Comparison of ENCODE assay signal across 13 cellular contexts in genomic region chr11:123196060-123196714, GRCh38. TPM values are rescaled to one million over a fixed set of nuclear protein-coding genes. Genes with fewer than 3 reads are reported as not detected.
DNase-seq lines count a peak whose midpoint lies in the region; ATAC-seq and TF ChIP-seq lines count a peak whose summit lies in the region.
"Had no signal": no experiment of that assay in that cellular context is flagged by ENCODE, and none has a peak within 500 bp of the region (broad histone marks: within the 10 kb centered on the region; RNA-seq: fewer than 3 reads in every experiment).

No MANE protein-coding gene starts in this region.

- ATAC-seq in naive thymus-derived CD8-positive, alpha-beta T cell, result peak in 1 of 2 donors; percentile 20
- ATAC-seq in GM21360 (IDR thresholded peaks at IDR 0.05; ENCODE audit: unreplicated experiment), result no peak
- ATAC-seq in HG03342 (IDR thresholded peaks at IDR 0.05; ENCODE audit: unreplicated experiment), result no peak

- H3K36me3 Mint-ChIP-seq in endodermal cell (ENCODE audit: low read depth), result peaks cover 19% of the 10 kb centered on the region
- no peaks in the 10 kb centered on the region for H3K36me3 Mint-ChIP-seq in naive thymus-derived CD8-positive, alpha-beta T cell

- H3K36me3 ChIP-seq in HUES48 (ENCODE audit: control insufficient read depth, insufficient read depth, low read length) (no peaks in the 10 kb centered on the region), endodermal cell (ENCODE audit: control insufficient read depth, insufficient read depth, low read length) (peaks cover 13% of the 10 kb centered on the region)
- H3K36me3 ChIP-seq: left lung had no signal

- H3K27me3 ChIP-seq in HUES48 (ENCODE audit: control insufficient read depth, insufficient read depth, low read length) (peaks cover 12% of the 10 kb centered on the region; the same call in 1 of the 2 replicates), endodermal cell (ENCODE audit: control insufficient read depth, insufficient read depth, low read length, poor library complexity, severe bottlenecking) (no peaks in the 10 kb centered on the region)

- DNase-seq in AG04449 (ENCODE audit: low read depth, low spot score) (no peak), endodermal cell (peak; percentile 86), NCI-H748 treated with DMSO at 0.1 percent for 48 hours (lab: John Stamatoyannopoulos, UW) (no peak), pons (ENCODE audit: low spot score) (no peak)
- DNase-seq in naive thymus-derived CD8-positive, alpha-beta T cell, result no peak
- DNase-seq: dermis blood vessel endothelial cell, DMS79 had no signal

- peak overlapping the region; percentile 53 for H3K27ac ChIP-seq in HUES48 (ENCODE audit: low read depth, low read length)
- H3K27ac ChIP-seq in endodermal cell (ENCODE audit: low read depth, low read length), result no peak overlapping the region

- POLR2A ChIA-PET in AG04449 (lab: Yijun Ruan, JAX), result interaction anchor here (1.8 kb wide), 1 partner anchor 23 kb away, joined by 7 read pairs; no protein-coding TSS in a partner anchor
- POLR2A ChIA-PET in naive thymus-derived CD8-positive, alpha-beta T cell (lab: Charles Lee), result no interaction called here

- peak overlapping the region; percentile 96 for H3K27ac Mint-ChIP-seq in endodermal cell
- no peak overlapping the region for H3K27ac Mint-ChIP-seq in naive thymus-derived CD8-positive, alpha-beta T cell

- WGBS in endodermal cell (ENCODE audit: insufficient coverage in 1 of 2, insufficient read length in 1 of 2), 2 experiments, result 14 to 24% methylated on average over 25 to 34 of the region's 34 CpGs

- peak overlapping the region; percentile 85 for H3K4me3 ChIP-seq in AG04449 (ENCODE audit: low read depth, low read length)
- H3K4me3 ChIP-seq in HUES48 (ENCODE audit: low read depth, low read length), result peak overlapping the region; percentile 78
- H3K4me3 ChIP-seq in endodermal cell (ENCODE audit: low read length), result peak overlapping the region; percentile 88

- H3K27me3 Mint-ChIP-seq in endodermal cell (ENCODE audit: insufficient read depth), result peaks cover 8% of the 10 kb centered on the region
- H3K27me3 Mint-ChIP-seq in naive thymus-derived CD8-positive, alpha-beta T cell, result peaks cover 36 to 66% (median 57%) of the 10 kb centered on the region in 5 donors

- CTCF ChIA-PET in AG04449 (lab: Yijun Ruan, JAX), result no interaction called here

- H3K9ac ChIP-seq in HUES48 (ENCODE audit: low read depth, low read length), result peak overlapping the region; percentile 52
- H3K9ac ChIP-seq in endodermal cell (ENCODE audit: extremely low read depth, low read length, poor library complexity, severe bottlenecking), result peak overlapping the region; percentile 81

- H3K9me3 Mint-ChIP-seq in endodermal cell, result no peaks in the 10 kb centered on the region
- H3K9me3 Mint-ChIP-seq in naive thymus-derived CD8-positive, alpha-beta T cell, result peaks cover 0 to 5% (median 0%) of the 10 kb centered on the region in 9 donors

- H3K4me1 ChIP-seq in HUES48 (ENCODE audit: control insufficient read depth, insufficient read depth, low read length), result peaks cover 49% of the 10 kb centered on the region
- H3K4me1 ChIP-seq in endodermal cell (ENCODE audit: control insufficient read depth, insufficient read depth, low read length), result no peaks in the 10 kb centered on the region

- H3K4me3 Mint-ChIP-seq in endodermal cell, result peak overlapping the region; percentile 95
- peak overlapping the region; percentile 62 to 90 (median 84) for H3K4me3 Mint-ChIP-seq in naive thymus-derived CD8-positive, alpha-beta T cell

- peaks cover 38% of the 10 kb centered on the region for H3K4me1 Mint-ChIP-seq in endodermal cell
- H3K4me1 Mint-ChIP-seq in naive thymus-derived CD8-positive, alpha-beta T cell, result peaks cover 18 to 38% (median 31%) of the 10 kb centered on the region in 4 donors

- TF ChIP-seq CTCF in AG04449 (IDR thresholded peaks at IDR 0.05; ENCODE audit: insufficient read depth, low read length, missing control alignments) (no peak), endodermal cell (conservative IDR thresholded peaks at IDR 0.05) (no peak)

- H3K9me3 ChIP-seq in HUES48 (ENCODE audit: control insufficient read depth, insufficient read depth, low read length) (no peaks in the 10 kb centered on the region), endodermal cell (ENCODE audit: control insufficient read depth, low read length) (peaks cover 7% of the 10 kb centered on the region)
- H3K9me3 ChIP-seq: left lung had no signal

RNA-seq across cellular contexts. Expression of gene CLMP, which starts 1.1 kb away (rescaled TPM):
- 10 to 100 TPM; 86.5 to 94.4 TPM for total RNA-seq in endodermal cell
- polyA plus RNA-seq in endodermal cell (2013, experiment 1 of 2), result 18.3 TPM
- polyA plus RNA-seq in endodermal cell (2013, experiment 2 of 2), result 23.9 TPM
- total RNA-seq in naive thymus-derived CD8-positive, alpha-beta T cell, result under 1 TPM in 1 of 2 experiments, not detected in 1; 0.08 TPM
- under 1 TPM; 0.08 to 0.28 (median 0.12) TPM for polyA plus RNA-seq in naive thymus-derived CD8-positive, alpha-beta T cell
- total RNA-seq: HT-29, SK-MEL-5 had no signal

Comparison
In these comparisons a context has a peak if more than half of its experiments do, and no peak if none do; other contexts are left out.
1. RNA of gene CLMP, which starts 1.1 kb away (total RNA-seq): 86.5 to 94.4 TPM in endodermal cell; 0.08 TPM in naive thymus-derived CD8-positive, alpha-beta T cell; every median in the first group is over 10 times any median in the second.
2. Peak in every context shown above with its lines, with median percentiles within 50 percentile points of each other: H3K4me3 ChIP-seq.